Comparison of ENCODE assay signal across 1 cellular context in the genomic region with DNA sequence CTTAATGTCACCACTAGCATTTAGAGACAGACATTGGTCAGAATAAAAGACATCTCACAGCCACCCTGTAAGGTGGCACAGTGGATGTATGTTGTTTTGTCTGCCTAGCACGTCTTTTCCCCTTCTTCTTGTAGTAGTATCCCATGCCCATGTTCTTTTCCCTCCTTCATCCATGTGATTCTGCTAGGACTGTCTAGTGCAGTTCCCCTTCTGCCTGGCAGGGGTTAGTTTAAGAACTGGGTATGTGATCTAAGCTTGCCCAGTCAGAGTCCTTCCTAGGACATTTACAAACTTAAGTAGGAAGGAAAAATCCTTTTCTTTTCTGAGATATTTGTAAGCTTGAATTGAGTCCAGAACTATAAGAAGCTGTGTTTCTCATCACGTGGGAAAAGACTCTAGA.
TF ChIP-seq lines count a peak whose summit lies in the region.

No MANE protein-coding gene starts in this region.

TF ChIP-seq in SK-N-SH treated with all-trans-retinoic acid at 6 μM for 48 hours, 23 proteins besides CTCF, POLR2A, EP300 and RAD21 (continued from another document):
- TF ChIP-seq, protein P1, sequence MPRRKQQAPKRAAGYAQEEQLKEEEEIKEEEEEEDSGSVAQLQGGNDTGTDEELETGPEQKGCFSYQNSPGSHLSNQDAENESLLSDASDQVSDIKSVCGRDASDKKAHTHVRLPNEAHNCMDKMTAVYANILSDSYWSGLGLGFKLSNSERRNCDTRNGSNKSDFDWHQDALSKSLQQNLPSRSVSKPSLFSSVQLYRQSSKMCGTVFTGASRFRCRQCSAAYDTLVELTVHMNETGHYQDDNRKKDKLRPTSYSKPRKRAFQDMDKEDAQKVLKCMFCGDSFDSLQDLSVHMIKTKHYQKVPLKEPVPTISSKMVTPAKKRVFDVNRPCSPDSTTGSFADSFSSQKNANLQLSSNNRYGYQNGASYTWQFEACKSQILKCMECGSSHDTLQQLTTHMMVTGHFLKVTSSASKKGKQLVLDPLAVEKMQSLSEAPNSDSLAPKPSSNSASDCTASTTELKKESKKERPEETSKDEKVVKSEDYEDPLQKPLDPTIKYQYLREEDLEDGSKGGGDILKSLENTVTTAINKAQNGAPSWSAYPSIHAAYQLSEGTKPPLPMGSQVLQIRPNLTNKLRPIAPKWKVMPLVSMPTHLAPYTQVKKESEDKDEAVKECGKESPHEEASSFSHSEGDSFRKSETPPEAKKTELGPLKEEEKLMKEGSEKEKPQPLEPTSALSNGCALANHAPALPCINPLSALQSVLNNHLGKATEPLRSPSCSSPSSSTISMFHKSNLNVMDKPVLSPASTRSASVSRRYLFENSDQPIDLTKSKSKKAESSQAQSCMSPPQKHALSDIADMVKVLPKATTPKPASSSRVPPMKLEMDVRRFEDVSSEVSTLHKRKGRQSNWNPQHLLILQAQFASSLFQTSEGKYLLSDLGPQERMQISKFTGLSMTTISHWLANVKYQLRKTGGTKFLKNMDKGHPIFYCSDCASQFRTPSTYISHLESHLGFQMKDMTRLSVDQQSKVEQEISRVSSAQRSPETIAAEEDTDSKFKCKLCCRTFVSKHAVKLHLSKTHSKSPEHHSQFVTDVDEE (CRISPR knock-in tag; IDR thresholded peaks at IDR 0.05): no peak
- no peak for TF ChIP-seq ZNF70 (CRISPR knock-in tag; IDR thresholded peaks at IDR 0.05)
- no peak for TF ChIP-seq TOX (CRISPR knock-in tag; IDR thresholded peaks at IDR 0.05; ENCODE audit: borderline replicate concordance)
- TF ChIP-seq ESRRG (CRISPR knock-in tag; IDR thresholded peaks at IDR 0.05): no peak
- no peak for TF ChIP-seq SNAI2 (CRISPR knock-in tag; IDR thresholded peaks at IDR 0.05)
TF ChIP-seq in SK-N-SH treated with all-trans-retinoic acid at 6 μM for 48 hours: peak in this region for 0.
